3 cellular contexts compared by ENCODE assay signal in the genomic region with DNA sequence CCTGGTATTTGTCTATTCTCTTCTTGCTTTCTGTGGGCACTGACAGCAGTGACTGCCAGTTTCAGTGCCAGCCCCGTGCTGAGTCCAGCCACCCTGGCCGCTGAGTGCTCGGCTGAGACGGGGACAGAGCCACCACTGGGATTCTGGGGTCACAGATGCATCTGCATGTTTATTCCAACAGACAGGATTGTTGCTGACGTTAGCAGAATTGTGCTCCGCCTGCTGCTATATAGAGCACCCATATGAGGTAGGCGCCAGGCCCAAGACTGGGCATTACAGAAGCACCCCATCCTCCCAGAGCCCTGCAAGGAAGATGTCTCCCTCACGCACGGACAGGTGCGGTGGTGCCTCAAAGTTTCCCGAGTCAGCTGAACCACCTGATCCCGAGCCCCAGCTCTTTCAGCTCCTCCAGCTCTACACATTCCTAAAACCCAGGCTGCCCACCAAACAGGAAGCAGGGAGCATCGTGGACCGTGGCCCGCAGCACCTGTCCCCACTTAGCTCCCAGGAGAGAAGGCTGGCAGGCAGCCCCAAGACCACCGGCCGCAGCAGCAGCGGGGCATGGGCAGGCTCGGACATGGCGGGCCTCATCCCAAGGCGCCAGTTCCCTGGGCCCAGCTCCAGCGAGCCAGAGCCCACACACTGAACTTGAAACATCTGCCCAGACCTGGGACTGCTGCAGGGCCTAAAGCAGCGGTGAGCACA.
TF ChIP-seq lines count a peak whose summit lies in the region.

No MANE protein-coding gene starts in this region.

TF ChIP-seq in A549, 52 proteins besides CTCF, POLR2A, EP300 and RAD21:
- TF ChIP-seq KDM5A (IDR thresholded peaks at IDR 0.05) (no peak), PHF8 (IDR thresholded peaks at IDR 0.05; ENCODE audit: borderline replicate concordance, low read depth) (no peak), ELK1 (IDR thresholded peaks at IDR 0.05; ENCODE audit: low read depth, low read length) (no peak), MAFK (IDR thresholded peaks at IDR 0.05; ENCODE audit: partially characterized antibody) (peak; percentile 92)

TF ChIP-seq in K562, 482 proteins besides CTCF, POLR2A, EP300 and RAD21 (continues in another document):
- peak; percentile 64 for TF ChIP-seq C11orf30 (IDR thresholded peaks at IDR 0.05; ENCODE audit: low read depth)
- no peak for TF ChIP-seq TAL1 (IDR thresholded peaks at IDR 0.05)
- TF ChIP-seq, protein P1, sequence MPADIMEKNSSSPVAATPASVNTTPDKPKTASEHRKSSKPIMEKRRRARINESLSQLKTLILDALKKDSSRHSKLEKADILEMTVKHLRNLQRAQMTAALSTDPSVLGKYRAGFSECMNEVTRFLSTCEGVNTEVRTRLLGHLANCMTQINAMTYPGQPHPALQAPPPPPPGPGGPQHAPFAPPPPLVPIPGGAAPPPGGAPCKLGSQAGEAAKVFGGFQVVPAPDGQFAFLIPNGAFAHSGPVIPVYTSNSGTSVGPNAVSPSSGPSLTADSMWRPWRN (IDR thresholded peaks at IDR 0.05; ENCODE audit: low read depth), result no peak
- peak; percentile 35; the same call in 1 of the 2 replicates for TF ChIP-seq MAFG (tag; conservative IDR thresholded peaks at IDR 0.05)
- no peak for TF ChIP-seq DPF2 (IDR thresholded peaks at IDR 0.05)
- no peak for TF ChIP-seq GABPB1 (CRISPR knock-in tag; IDR thresholded peaks at IDR 0.05)
- TF ChIP-seq DDX20 (tag; IDR thresholded peaks at IDR 0.05; ENCODE audit: low read depth), result no peak
- TF ChIP-seq HEY1 (CRISPR knock-in tag; IDR thresholded peaks at IDR 0.05; ENCODE audit: borderline replicate concordance), result no peak
- TF ChIP-seq GTF2A2 (tag; IDR thresholded peaks at IDR 0.05), result no peak
- no peak for TF ChIP-seq ZSCAN32 (CRISPR knock-in tag; IDR thresholded peaks at IDR 0.05)
- TF ChIP-seq KLF1 (tag; IDR thresholded peaks at IDR 0.05), result no peak
- no peak for TF ChIP-seq ZKSCAN3 (CRISPR knock-in tag; IDR thresholded peaks at IDR 0.05)
- TF ChIP-seq TRIM28 (IDR thresholded peaks at IDR 0.05), result no peak
- TF ChIP-seq HNRNPUL1 (IDR thresholded peaks at IDR 0.05; ENCODE audit: low read length), result no peak
- TF ChIP-seq MAFF (IDR thresholded peaks at IDR 0.05; ENCODE audit: low read length), result peak; percentile 51
- TF ChIP-seq, protein P2, sequence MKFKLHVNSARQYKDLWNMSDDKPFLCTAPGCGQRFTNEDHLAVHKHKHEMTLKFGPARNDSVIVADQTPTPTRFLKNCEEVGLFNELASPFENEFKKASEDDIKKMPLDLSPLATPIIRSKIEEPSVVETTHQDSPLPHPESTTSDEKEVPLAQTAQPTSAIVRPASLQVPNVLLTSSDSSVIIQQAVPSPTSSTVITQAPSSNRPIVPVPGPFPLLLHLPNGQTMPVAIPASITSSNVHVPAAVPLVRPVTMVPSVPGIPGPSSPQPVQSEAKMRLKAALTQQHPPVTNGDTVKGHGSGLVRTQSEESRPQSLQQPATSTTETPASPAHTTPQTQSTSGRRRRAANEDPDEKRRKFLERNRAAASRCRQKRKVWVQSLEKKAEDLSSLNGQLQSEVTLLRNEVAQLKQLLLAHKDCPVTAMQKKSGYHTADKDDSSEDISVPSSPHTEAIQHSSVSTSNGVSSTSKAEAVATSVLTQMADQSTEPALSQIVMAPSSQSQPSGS (CRISPR knock-in tag; IDR thresholded peaks at IDR 0.05), result no peak
- no peak for TF ChIP-seq PRPF4 (IDR thresholded peaks at IDR 0.05; ENCODE audit: insufficient read depth, low read depth, low read length, poor library complexity, severe bottlenecking)
- TF ChIP-seq ZBTB43 (CRISPR knock-in tag; IDR thresholded peaks at IDR 0.05), result no peak
- no peak for TF ChIP-seq SIN3A (IDR thresholded peaks at IDR 0.05; ENCODE audit: borderline replicate concordance in 2 of 2, control insufficient read depth in 1 of 2, low read depth in 2 of 2, low read length in 2 of 2)
- TF ChIP-seq MAFK (IDR thresholded peaks at IDR 0.05; ENCODE audit: low read length), result peak; percentile 77
- no peak for TF ChIP-seq MNT (conservative IDR thresholded peaks at IDR 0.05)
- TF ChIP-seq, protein P3, sequence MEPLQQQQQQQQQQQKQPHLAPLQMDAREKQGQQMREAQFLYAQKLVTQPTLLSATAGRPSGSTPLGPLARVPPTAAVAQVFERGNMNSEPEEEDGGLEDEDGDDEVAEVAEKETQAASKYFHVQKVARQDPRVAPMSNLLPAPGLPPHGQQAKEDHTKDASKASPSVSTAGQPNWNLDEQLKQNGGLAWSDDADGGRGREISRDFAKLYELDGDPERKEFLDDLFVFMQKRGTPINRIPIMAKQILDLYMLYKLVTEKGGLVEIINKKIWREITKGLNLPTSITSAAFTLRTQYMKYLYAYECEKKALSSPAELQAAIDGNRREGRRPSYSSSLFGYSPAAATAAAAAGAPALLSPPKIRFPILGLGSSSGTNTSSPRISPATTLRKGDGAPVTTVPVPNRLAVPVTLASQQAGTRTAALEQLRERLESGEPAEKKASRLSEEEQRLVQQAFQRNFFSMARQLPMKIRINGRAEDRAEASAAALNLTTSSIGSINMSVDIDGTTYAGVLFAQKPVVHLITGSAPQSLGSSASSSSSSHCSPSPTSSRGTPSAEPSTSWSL (CRISPR knock-in tag; IDR thresholded peaks at IDR 0.05; ENCODE audit: borderline replicate concordance), result no peak

TF ChIP-seq in liver, 16 proteins besides CTCF, POLR2A, EP300 and RAD21:
- no peak for TF ChIP-seq TAF1 (conservative IDR thresholded peaks at IDR 0.05)
- no peak for TF ChIP-seq EGR1 (IDR thresholded peaks at IDR 0.05; ENCODE audit: low read depth in 2 of 2)
- no peak for TF ChIP-seq FOXA1 (IDR thresholded peaks at IDR 0.05)
- TF ChIP-seq HNF4G (IDR thresholded peaks at IDR 0.05), result no peak
- TF ChIP-seq, protein P4, sequence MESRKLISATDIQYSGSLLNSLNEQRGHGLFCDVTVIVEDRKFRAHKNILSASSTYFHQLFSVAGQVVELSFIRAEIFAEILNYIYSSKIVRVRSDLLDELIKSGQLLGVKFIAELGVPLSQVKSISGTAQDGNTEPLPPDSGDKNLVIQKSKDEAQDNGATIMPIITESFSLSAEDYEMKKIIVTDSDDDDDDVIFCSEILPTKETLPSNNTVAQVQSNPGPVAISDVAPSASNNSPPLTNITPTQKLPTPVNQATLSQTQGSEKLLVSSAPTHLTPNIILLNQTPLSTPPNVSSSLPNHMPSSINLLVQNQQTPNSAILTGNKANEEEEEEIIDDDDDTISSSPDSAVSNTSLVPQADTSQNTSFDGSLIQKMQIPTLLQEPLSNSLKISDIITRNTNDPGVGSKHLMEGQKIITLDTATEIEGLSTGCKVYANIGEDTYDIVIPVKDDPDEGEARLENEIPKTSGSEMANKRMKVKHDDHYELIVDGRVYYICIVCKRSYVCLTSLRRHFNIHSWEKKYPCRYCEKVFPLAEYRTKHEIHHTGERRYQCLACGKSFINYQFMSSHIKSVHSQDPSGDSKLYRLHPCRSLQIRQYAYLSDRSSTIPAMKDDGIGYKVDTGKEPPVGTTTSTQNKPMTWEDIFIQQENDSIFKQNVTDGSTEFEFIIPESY (IDR thresholded peaks at IDR 0.05), result no peak
- TF ChIP-seq REST (IDR thresholded peaks at IDR 0.05), result no peak
- no peak for TF ChIP-seq RXRA (IDR thresholded peaks at IDR 0.05)
- no peak for TF ChIP-seq HNF4A (conservative IDR thresholded peaks at IDR 0.05)
